32 cellular contexts compared by ENCODE assay signal in genomic region chr11:121385693-121386092, GRCh38.
"Had no signal": no experiment of that assay in that cellular context is flagged by ENCODE, and none has a peak within 500 bp of the region (broad histone marks: within the 10 kb centered on the region; RNA-seq: fewer than 3 reads in every experiment).

No MANE protein-coding gene starts in this region.

- H3K4me3 ChIP-seq: adrenal gland, body of pancreas, SJSA1 had no signal

- H3K9me3 ChIP-seq: adrenal gland, body of pancreas, SJSA1, SK-N-SH had no signal

- H3K9ac ChIP-seq: SK-N-SH had no signal

- H3K4me2 ChIP-seq: SK-N-SH had no signal

- H3K9me2 ChIP-seq: SK-N-SH had no signal

- H3K36me3 ChIP-seq: adrenal gland, SJSA1 had no signal

- DNase-seq: activated B cell treated with CpG ODN at 0.5 μM for 24 hours; activated CD4-positive, alpha-beta memory T cell treated with anti-CD3 and anti-CD28 coated beads for 36 hours; activated CD4-positive, alpha-beta T cell treated with anti-CD3 and anti-CD28 coated beads for 4 hours; activated CD4-positive, alpha-beta T cell treated with anti-CD3 and anti-CD28 coated beads, Interleukin-2, amount 50 U/mL, for 1 hour; activated CD4-positive, CD25-positive, alpha-beta regulatory T cell treated with anti-CD3 and anti-CD28 coated beads, Interleukin-2, amount 50 U/mL, for 72 hours; activated CD8-positive, alpha-beta memory T cell treated with anti-CD3 and anti-CD28 coated beads, Interleukin-2, amount 50 U/mL, for 4 hours; activated gamma-delta T cell treated with Interleukin-2 at 50 U/mL for 16 hours; activated naive CD4-positive, alpha-beta T cell treated with anti-CD3 and anti-CD28 coated beads for 36 hours; activated T-cell treated with anti-CD3 and anti-CD28 coated beads for 4 hours; activated T-cell treated with anti-CD3 and anti-CD28 coated beads, Interleukin-2, amount 50 U/mL, for 4 hours; adrenal gland; body of pancreas; caudate nucleus; cerebellar nuclear complex; NCI-H1105; NCI-H1417 treated with DMSO at 0.1 percent for 48 hours; NCI-H187 treated with DMSO at 0.1 percent for 48 hours; NCI-H2081; NCI-H2171 treated with DMSO at 0.1 percent for 48 hours; NCI-H2227 treated with DMSO at 0.1 percent for 48 hours; NCI-H446; NCI-H524; NK-92 treated with Interleukin-12 subunit alpha and Interleukin-12 subunit beta, amount 100 ng/mL, for 24 hours; OCI-M1; SHP77 treated with DMSO at 0.1 percent for 48 hours; SK-N-SH; T-helper 1 cell; T-helper 2 cell; T-helper 9 cell had no signal

- H3K27ac ChIP-seq: adrenal gland, body of pancreas, SJSA1, VCaP had no signal

- H3K4me1 ChIP-seq: adrenal gland, body of pancreas, SJSA1 had no signal

- H3K27me3 ChIP-seq: adrenal gland, body of pancreas, SJSA1 had no signal

- FAIRE-seq: astrocyte had no signal
